31 cellular contexts compared by ENCODE assay signal in the genomic region with DNA sequence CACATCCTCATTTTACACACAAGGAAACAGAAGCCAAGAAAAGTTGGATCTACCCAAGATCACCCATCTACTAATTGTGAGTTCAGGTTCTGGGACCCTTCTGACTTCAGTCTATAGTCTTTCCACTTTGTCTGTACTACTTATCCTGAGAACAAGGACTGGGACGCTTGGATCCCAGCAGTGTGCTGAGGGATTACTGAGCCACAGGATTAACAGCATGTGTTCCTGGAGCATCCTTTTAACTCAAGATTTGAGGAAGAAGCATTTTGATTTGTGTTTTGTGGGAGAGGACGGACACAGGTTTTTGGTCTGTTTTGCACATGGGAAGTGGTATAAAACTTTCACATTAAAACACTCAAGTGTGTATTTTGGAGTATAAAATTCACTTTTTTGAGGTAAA. TPM values are rescaled to one million over a fixed set of nuclear protein-coding genes. Genes with fewer than 3 reads are reported as not detected.
"Had no signal": no experiment of that assay in that cellular context is flagged by ENCODE, and none has a peak within 500 bp of the region (broad histone marks: within the 10 kb centered on the region; RNA-seq: fewer than 3 reads in every experiment).

No MANE protein-coding gene starts in this region.

- H3K27ac ChIP-seq: adrenal gland, breast epithelium, KMS-11, SJCRH30 had no signal

- H3K4me3 Mint-ChIP-seq: activated B cell treated with CpG ODN at 0.5 μM for 24 hours; activated CD4-positive, alpha-beta T cell treated with anti-CD3 and anti-CD28 coated beads, Interleukin-2, amount 10 ng/mL, durations not matched to agents 24 days and 14 days; activated CD8-positive, alpha-beta memory T cell treated with anti-CD3 and anti-CD28 coated beads, Interleukin-2, amount 10 ng/mL, durations not matched to agents 7 days and 5 days; activated naive CD4-positive, alpha-beta T cell treated with anti-CD3 and anti-CD28 coated beads for 36 hours; activated naive CD8-positive, alpha-beta T cell treated with anti-CD3 and anti-CD28 coated beads, Interleukin-2, amount 10 ng/mL, durations not matched to agents 7 days and 5 days; activated T-cell treated with anti-CD3 and anti-CD28 coated beads, Interleukin-2, amount 50 U/mL, for 24 hours had no signal

- H3K27me3 Mint-ChIP-seq: activated B cell treated with CpG ODN at 0.5 μM for 24 hours; activated CD8-positive, alpha-beta memory T cell treated with anti-CD3 and anti-CD28 coated beads, Interleukin-2, amount 10 ng/mL, durations not matched to agents 7 days and 5 days; activated naive CD8-positive, alpha-beta T cell treated with anti-CD3 and anti-CD28 coated beads, Interleukin-2, amount 10 ng/mL, durations not matched to agents 7 days and 5 days; activated T-cell treated with anti-CD3 and anti-CD28 coated beads, Interleukin-2, amount 50 U/mL, for 24 hours had no signal

- H3K9me3 Mint-ChIP-seq: activated B cell treated with CpG ODN at 0.5 μM for 24 hours; activated naive CD4-positive, alpha-beta T cell treated with anti-CD3 and anti-CD28 coated beads for 36 hours; activated T-cell treated with anti-CD3 and anti-CD28 coated beads, Interleukin-2, amount 50 U/mL, for 24 hours had no signal

- DNase-seq: activated B cell treated with CpG ODN at 0.5 μM for 24 hours; activated CD4-positive, alpha-beta T cell treated with anti-CD3 and anti-CD28 coated beads for 1 hour; activated CD4-positive, alpha-beta T cell treated with anti-CD3 and anti-CD28 coated beads, Interleukin-2, amount 10 ng/mL, durations not matched to agents 24 days and 14 days; activated CD4-positive, alpha-beta T cell treated with anti-CD3 and anti-CD28 coated beads, Interleukin-2, amount 50 U/mL, for 48 hours; activated CD8-positive, alpha-beta memory T cell treated with anti-CD3 and anti-CD28 coated beads, Interleukin-2, amount 10 ng/mL, durations not matched to agents 7 days and 5 days; activated gamma-delta T cell; activated naive CD4-positive, alpha-beta T cell treated with anti-CD3 and anti-CD28 coated beads for 36 hours; activated naive CD8-positive, alpha-beta T cell treated with anti-CD3 and anti-CD28 coated beads, Interleukin-2, amount 10 ng/mL, durations not matched to agents 7 days and 5 days; activated T-cell treated with anti-CD3 and anti-CD28 coated beads, Interleukin-2, amount 50 U/mL, for 24 hours; adrenal gland; aorta; central memory CD4-positive, alpha-beta T cell; MG63; MV-4-11; NCI-H1092 treated with DMSO at 0.1 percent for 48 hours; NCI-H1417 treated with DMSO at 0.1 percent for 48 hours; NCI-H1694; NCI-H2029; NCI-H2107; NCI-H2171 treated with DMSO at 0.1 percent for 48 hours; NCI-H226; NCI-H526; NCI-H774; NK-92 treated with Interleukin-12 subunit alpha and Interleukin-12 subunit beta, amount 100 ng/mL, for 24 hours; OCI-M1; RPMI8226; SJCRH30; SK-N-SH; SW 1271 had no signal

- H3K27ac Mint-ChIP-seq: activated B cell treated with CpG ODN at 0.5 μM for 24 hours; activated CD4-positive, alpha-beta T cell treated with anti-CD3 and anti-CD28 coated beads, Interleukin-2, amount 10 ng/mL, durations not matched to agents 24 days and 14 days; activated CD8-positive, alpha-beta memory T cell treated with anti-CD3 and anti-CD28 coated beads, Interleukin-2, amount 10 ng/mL, durations not matched to agents 7 days and 5 days; activated naive CD4-positive, alpha-beta T cell treated with anti-CD3 and anti-CD28 coated beads for 36 hours; activated naive CD8-positive, alpha-beta T cell treated with anti-CD3 and anti-CD28 coated beads, Interleukin-2, amount 10 ng/mL, durations not matched to agents 7 days and 5 days; activated T-cell treated with anti-CD3 and anti-CD28 coated beads, Interleukin-2, amount 50 U/mL, for 24 hours had no signal

RNA-seq across cellular contexts. Expression of gene ENPP5, which starts 36.6 kb away (rescaled TPM):
- polyA plus RNA-seq: SK-N-SH had no signal
